Comparison of ENCODE assay signal across 9 cellular contexts in the genomic region with DNA sequence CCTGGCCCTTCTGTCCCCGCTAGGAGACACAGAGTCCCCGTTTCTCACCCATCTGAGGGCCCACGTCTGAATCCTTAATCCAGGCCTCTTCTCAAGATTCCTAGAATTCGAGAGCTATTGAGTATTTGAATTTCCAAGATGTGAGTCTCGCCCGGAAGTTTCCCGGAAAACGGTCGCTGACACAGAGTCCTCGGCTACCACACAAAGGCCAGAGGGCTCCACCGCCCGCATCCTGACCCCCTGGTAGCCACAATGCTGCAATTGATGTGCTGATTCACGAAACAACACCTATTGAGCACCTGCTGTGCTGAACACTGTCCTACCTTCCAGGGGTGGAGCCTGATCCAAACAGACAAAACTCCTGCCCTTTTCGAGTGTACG. TPM values are rescaled to one million over a fixed set of nuclear protein-coding genes. Genes with fewer than 3 reads are reported as not detected.
DNase-seq lines count a peak whose midpoint lies in the region; ATAC-seq, FAIRE-seq and TF ChIP-seq lines count a peak whose summit lies in the region.
"Had no signal": no experiment of that assay in that cellular context is flagged by ENCODE, and none has a peak within 500 bp of the region (broad histone marks: within the 10 kb centered on the region; RNA-seq: fewer than 3 reads in every experiment).

No MANE protein-coding gene starts in this region.

- peaks cover 71% of the 10 kb centered on the region for H3K27me3 ChIP-seq in iPS-18a (ENCODE audit: control insufficient read depth, insufficient read depth, low read length)

- intact Hi-C loops in activated B cell treated with CpG ODN at 0.5 μM for 24 hours (cut with micrococcal nuclease) = loop anchor here (1.0 kb wide), 2 partner anchors 16 to 86 kb away; partner anchors contain the start of gene AOPEP

- in situ Hi-C loops in G401 (cut with HindIII; ENCODE audit: low sequenced_read_pairs) = no loop called here

- no peak for DNase-seq in GM18507 (ENCODE audit: extremely low spot score, insufficient read length, low read depth)
- no peak for DNase-seq in activated B cell treated with CpG ODN at 0.5 μM for 24 hours
- no peak for DNase-seq in retinal pigment epithelial cell (ENCODE audit: low read depth)
- no peak for DNase-seq in G401 (ENCODE audit: low spot score)
- no peak for DNase-seq in stimulated activated CD4-positive, alpha-beta T cell treated with anti-CD3 and anti-CD28 coated beads, Interleukin-4, amount 100 ng/mL, for 24 hours
- DNase-seq: NCI-H446 had no signal

- TF ChIP-seq CTCF in activated B cell treated with CpG ODN at 0.5 μM for 24 hours (IDR thresholded peaks at IDR 0.05) (no peak), retinal pigment epithelial cell (conservative IDR thresholded peaks at IDR 0.05; ENCODE audit: low read depth, low read length) (no peak)

- H3K27me3 Mint-ChIP-seq in activated B cell treated with CpG ODN at 0.5 μM for 24 hours = peaks cover 3% of the 10 kb centered on the region

- POLR2A ChIA-PET in activated B cell treated with CpG ODN at 0.5 μM for 24 hours (lab: Charles Lee) = interaction anchor here (0.7 to 1.7 kb wide), 4 partner anchors 12 to 1236 kb away, joined by 3 to 7 read pairs (median 6); partner anchors contain the start of gene ERCC6L2

- no peak overlapping the region for H3K27ac Mint-ChIP-seq in activated B cell treated with CpG ODN at 0.5 μM for 24 hours

- no peak overlapping the region for H3K27ac ChIP-seq in iPS-18a (ENCODE audit: low read length)

- no peaks in the 10 kb centered on the region for H3K36me3 ChIP-seq in iPS-18a (ENCODE audit: control insufficient read depth, low read depth, low read length)

- H3K4me3 ChIP-seq in iPS-18a (ENCODE audit: low read length) = peak overlapping the region; percentile 70
- H3K4me3 ChIP-seq in retinal pigment epithelial cell (ENCODE audit: low read length) = peak overlapping the region; percentile 53

- H3K9me3 ChIP-seq in iPS-18a (ENCODE audit: control insufficient read depth, low read depth, low read length) = no peaks in the 10 kb centered on the region

- H3K36me3 Mint-ChIP-seq in activated B cell treated with CpG ODN at 0.5 μM for 24 hours (ENCODE audit: low read depth) = peaks cover 2% of the 10 kb centered on the region

- H3K9me3 Mint-ChIP-seq in activated B cell treated with CpG ODN at 0.5 μM for 24 hours = no peaks in the 10 kb centered on the region

- H3K4me1 Mint-ChIP-seq in activated B cell treated with CpG ODN at 0.5 μM for 24 hours = peaks cover 18% of the 10 kb centered on the region

- peak overlapping the region; percentile 96 for H3K4me3 Mint-ChIP-seq in activated B cell treated with CpG ODN at 0.5 μM for 24 hours

- CTCF ChIA-PET in activated B cell treated with CpG ODN at 0.5 μM for 24 hours (lab: Charles Lee) = interaction anchor here (0.7 kb wide), 1 partner anchor 11 kb away, joined by 3 read pairs; no protein-coding TSS in a partner anchor

- ATAC-seq in activated B cell treated with CpG ODN at 0.5 μM for 24 hours (ENCODE audit: low read depth) = no peak
- ATAC-seq in GM21723 (IDR thresholded peaks at IDR 0.05; ENCODE audit: unreplicated experiment) = no peak
- no peak for ATAC-seq in HG03139 (IDR thresholded peaks at IDR 0.05; ENCODE audit: unreplicated experiment)

- peaks cover 9% of the 10 kb centered on the region for H3K4me1 ChIP-seq in iPS-18a (ENCODE audit: control insufficient read depth, low read depth, low read length)

- H3K9ac ChIP-seq in iPS-18a (ENCODE audit: low read length) = peak overlapping the region; percentile 15

- FAIRE-seq in GM18507 (lab: Jason Lieb, UNC) = peak; percentile 53

RNA-seq across cellular contexts. Expression of gene FBP1, which starts 0.7 kb away (rescaled TPM):
- 0.80 and 1.2 TPM in 2 replicates for total RNA-seq in activated B cell treated with CpG ODN at 0.5 μM for 24 hours
- total RNA-seq in G401 (2014; rRNA removed; shearing (Covaris generic)) = 0.49 and 1.3 TPM in 2 replicates

RNA-seq across cellular contexts. Expression of gene FBP2, which starts 46.4 kb away (rescaled TPM):
- total RNA-seq in activated B cell treated with CpG ODN at 0.5 μM for 24 hours = not detected in 2 replicates
- 0.14 TPM in 1 of 2 replicates, not detected in the other for total RNA-seq in G401 (2014; rRNA removed; shearing (Covaris generic))
